Comparison of ENCODE assay signal across 1 cellular context in genomic region chr22:41444360-41445170, GRCh38.
TF ChIP-seq lines count a peak whose summit lies in the region.

No MANE protein-coding gene starts in this region.

TF ChIP-seq in endothelial cell of umbilical vein, 7 proteins besides CTCF, POLR2A, EP300 and RAD21 (continued from another document):
- no peak for TF ChIP-seq EZH2 (IDR thresholded peaks at IDR 0.05; ENCODE audit: borderline replicate concordance, low read depth, low read length, severe bottlenecking)
- TF ChIP-seq GATA2 (IDR thresholded peaks at IDR 0.05; ENCODE audit: insufficient read depth, insufficient read length, low read depth, low read length) = no peak
- no peak for TF ChIP-seq MAX (IDR thresholded peaks at IDR 0.05; ENCODE audit: insufficient read depth, insufficient read length)
- no peak for TF ChIP-seq JUN (IDR thresholded peaks at IDR 0.05; ENCODE audit: borderline replicate concordance, insufficient read depth, insufficient read length, low read depth)
- TF ChIP-seq POLR2AphosphoS5 (IDR thresholded peaks at IDR 0.05; ENCODE audit: insufficient read depth, low read depth, low read length) = peak; percentile 50
TF ChIP-seq in endothelial cell of umbilical vein: peak in this region for 1.
